Comparison of ENCODE assay signal across 8 cellular contexts in genomic region chr13:19862511-19863313, GRCh38. TPM values are rescaled to one million over a fixed set of nuclear protein-coding genes. Genes with fewer than 3 reads are reported as not detected.
A peak's percentile ranks its signal among the peaks of the same experiment; 100 is the strongest.
DNase-seq lines count a peak whose midpoint lies in the region; ATAC-seq, FAIRE-seq and TF ChIP-seq lines count a peak whose summit lies in the region.

No MANE protein-coding gene starts in this region.

- H3K9me3 Mint-ChIP-seq in chondrocyte (ENCODE audit: low read depth), result no peaks in the 10 kb centered on the region

- no peak for FAIRE-seq in HepG2 (lab: Jason Lieb, UNC)

- ATAC-seq in GM18858 (IDR thresholded peaks at IDR 0.05; ENCODE audit: unreplicated experiment), result peak; percentile 0
- ATAC-seq in HepG2, result peak; percentile 47

- no peaks in the 10 kb centered on the region for H3K27me3 ChIP-seq in A673 (replicated peaks; ENCODE audit: insufficient read depth, low read depth, low read length, poor library complexity)
- H3K27me3 ChIP-seq in HepG2 (ENCODE audit: control insufficient read depth in 1 of 2, insufficient read depth in 2 of 2, low read length in 2 of 2), result no peaks in the 10 kb centered on the region; a peak in 1 of 5 replicates

- TF ChIP-seq RAD21 in Ishikawa (IDR thresholded peaks at IDR 0.05; ENCODE audit: low read depth), result no peak
- no peak for TF ChIP-seq RAD21 in HepG2 (CRISPR knock-in tag; IDR thresholded peaks at IDR 0.05)

- H3K9me3 ChIP-seq in A673 (ENCODE audit: low read depth, low read length, poor library complexity, severe bottlenecking) (no peaks in the 10 kb centered on the region), HepG2 (ENCODE audit: low read length) (no peaks in the 10 kb centered on the region)

- H3K36me3 ChIP-seq in A673 (ENCODE audit: insufficient read depth, low read length, poor library complexity, severe bottlenecking) (no peaks in the 10 kb centered on the region), HepG2 (replicated peaks in 1 of 2; ENCODE audit: control insufficient read depth in 1 of 2, insufficient read depth in 2 of 2, low read length in 2 of 2) (no peaks in the 10 kb centered on the region; a peak in 2 of 5 replicates)

- peaks cover 26% of the 10 kb centered on the region for H3K79me2 ChIP-seq in HepG2 (ENCODE audit: insufficient read depth, low read length)

- BruUV-seq in A673 (replicated peaks; lab: Mats Ljungman, UMichigan) (no TSS peak), HepG2 (replicated peaks; lab: Mats Ljungman, UMichigan) (no TSS peak)

- H3K4me2 ChIP-seq in HepG2 (ENCODE audit: low read depth, low read length), result peak overlapping the region; percentile 76

- H3K4me1 ChIP-seq in A673 (ENCODE audit: insufficient read depth, low read length, poor library complexity, severe bottlenecking) (peaks cover 17% of the 10 kb centered on the region), HepG2 (ENCODE audit: insufficient read depth, low read length) (peaks cover 21% of the 10 kb centered on the region)

- peak overlapping the region; percentile 98 for H3K27ac Mint-ChIP-seq in chondrocyte (ENCODE audit: unreplicated experiment)

- DNase-seq in A673 (ENCODE audit: low spot score), result peak; percentile 43
- peak; percentile 7 to 18 for DNase-seq in activated CD4-positive, alpha-beta T cell treated with anti-CD3 and anti-CD28 coated beads for 24 hours (ENCODE audit: low read depth in 2 of 2)
- no peak for DNase-seq in chondrocyte (ENCODE audit: low spot score)
- DNase-seq in HepG2 (ENCODE audit: low spot score), result no peak
- DNase-seq in stimulated activated CD4-positive, alpha-beta T cell treated with anti-CD3 and anti-CD28 coated beads, Interleukin-2, amount 100 ng/mL, for 48 hours, result peak; percentile 31 to 41
- DNase-seq in NCI-H345 (lab: John Stamatoyannopoulos, UW), result no peak

- TF ChIP-seq CTCF in A673 (conservative IDR thresholded peaks at IDR 0.05; ENCODE audit: low read depth, low read length) (no peak), chondrocyte (IDR thresholded peaks at IDR 0.05) (no peak), HepG2 (CRISPR knock-in tag; IDR thresholded peaks at IDR 0.05) (no peak)

- peak overlapping the region; percentile 84 for H3K9ac ChIP-seq in HepG2 (ENCODE audit: insufficient read depth, low read depth, low read length)

- H3K4me3 ChIP-seq in A673 (ENCODE audit: low read depth, low read length, poor library complexity, severe bottlenecking) (peak overlapping the region; percentile 82), HepG2 (replicated peaks in 1 of 3; ENCODE audit: insufficient read depth in 1 of 3, low read depth in 2 of 3, low read length in 3 of 3) (peak overlapping the region; percentile 81 to 86 (median 82))

- no peaks in the 10 kb centered on the region for H3K27me3 Mint-ChIP-seq in chondrocyte (ENCODE audit: low read depth)

- TF ChIP-seq EP300 in Ishikawa (IDR thresholded peaks at IDR 0.05; ENCODE audit: borderline replicate concordance), result no peak
- no peak for TF ChIP-seq EP300 in HepG2 (IDR thresholded peaks at IDR 0.05; ENCODE audit: low read depth in 2 of 2, low read length in 2 of 2)
- TF ChIP-seq EP300 in HepG2 (CRISPR knock-in tag; IDR thresholded peaks at IDR 0.05; ENCODE audit: borderline replicate concordance), result no peak

- no peak for TF ChIP-seq POLR2A in HepG2 (IDR thresholded peaks at IDR 0.05; ENCODE audit: insufficient read depth in 1 of 2, low read depth in 2 of 2, low read length in 2 of 2)

- CTCF ChIA-PET in A673 (lab: Charles Lee) (no interaction called here), HepG2 (lab: Yijun Ruan, JAX; ENCODE audit: low intra/inter-chr PET ratio, low total read pairs) (no interaction called here)

- POLR2A ChIA-PET in A673 (lab: Charles Lee; ENCODE audit: low non-redundant PET), result interaction anchor here (0.7 kb wide), 1 partner anchor 22 kb away, joined by 10 read pairs; no protein-coding TSS in a partner anchor
- POLR2A ChIA-PET in HepG2 (lab: Yijun Ruan, JAX), result interaction anchor here (0.9 to 2.1 kb wide), 3 partner anchors 9 to 60 kb away, joined by 3 to 8 read pairs (median 4); no protein-coding TSS in a partner anchor

- H4K20me1 ChIP-seq in HepG2 (ENCODE audit: insufficient read depth, low read length), result peaks cover 5% of the 10 kb centered on the region; the same call in 1 of the 2 replicates

- intact Hi-C loops in A673 (cut with micrococcal nuclease; ENCODE audit: unreplicated experiment), result loop anchor here (2.0 to 10.0 kb wide), 3 partner anchors 80 to 228 kb away; partner anchors contain the start of genes MPHOSPH8, PSPC1 and ZMYM2
- intact Hi-C loops in HepG2 (cut with micrococcal nuclease; ENCODE audit: unreplicated experiment), result loop anchor here (2.0 to 5.0 kb wide), 2 partner anchors 80 to 100 kb away; partner anchors contain the start of gene PSPC1

- in situ Hi-C loops in HepG2 (cut with HindIII; ENCODE audit: extremely low pct_ligation_motif_present, low pct_unique_long_range_greater_than_20kb), result no loop called here

- no peaks in the 10 kb centered on the region for H3K36me3 Mint-ChIP-seq in chondrocyte (ENCODE audit: low read depth)

- peaks cover 28% of the 10 kb centered on the region for H3K4me1 Mint-ChIP-seq in chondrocyte (ENCODE audit: low read depth)

- 0% methylated on average over 17 of the region's 65 CpGs for WGBS in HepG2 (ENCODE audit: low lambda C conversion rate)

- peak overlapping the region; percentile 95 for H3K4me3 Mint-ChIP-seq in chondrocyte (ENCODE audit: unreplicated experiment)

- H3K27ac ChIP-seq in A673 (ENCODE audit: low read depth, low read length, poor library complexity, severe bottlenecking) (peak overlapping the region; percentile 95), HepG2 (ENCODE audit: extremely low read length, insufficient read depth, low read length) (peak overlapping the region; percentile 87)

- H2AFZ ChIP-seq in HepG2 (ENCODE audit: low read length), result no peak overlapping the region

TF ChIP-seq in Ishikawa, 13 proteins besides CTCF, POLR2A, EP300 and RAD21:
- TF ChIP-seq YY1 (IDR thresholded peaks at IDR 0.05; ENCODE audit: low read depth) (peak; percentile 49), CREB1 (IDR thresholded peaks at IDR 0.05; ENCODE audit: low read depth) (no peak)
- TF ChIP-seq, protein P1, sequence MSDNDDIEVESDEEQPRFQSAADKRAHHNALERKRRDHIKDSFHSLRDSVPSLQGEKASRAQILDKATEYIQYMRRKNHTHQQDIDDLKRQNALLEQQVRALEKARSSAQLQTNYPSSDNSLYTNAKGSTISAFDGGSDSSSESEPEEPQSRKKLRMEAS (IDR thresholded peaks at IDR 0.05), result peak; percentile 43; the same call in 1 of the 2 replicates
TF ChIP-seq in Ishikawa: peak in this region for 2.

TF ChIP-seq in HepG2, 621 proteins besides CTCF, POLR2A, EP300 and RAD21 (continues in another document):
- TF ChIP-seq NCOR1 (IDR thresholded peaks at IDR 0.05; ENCODE audit: borderline replicate concordance, low read length) (no peak), SP140L (CRISPR knock-in tag; IDR thresholded peaks at IDR 0.05; ENCODE audit: borderline replicate concordance) (no peak), ZFP37 (CRISPR knock-in tag; IDR thresholded peaks at IDR 0.05; ENCODE audit: borderline replicate concordance) (no peak), GPBP1L1 (CRISPR knock-in tag; IDR thresholded peaks at IDR 0.05) (no peak)
- TF ChIP-seq, protein P2, sequence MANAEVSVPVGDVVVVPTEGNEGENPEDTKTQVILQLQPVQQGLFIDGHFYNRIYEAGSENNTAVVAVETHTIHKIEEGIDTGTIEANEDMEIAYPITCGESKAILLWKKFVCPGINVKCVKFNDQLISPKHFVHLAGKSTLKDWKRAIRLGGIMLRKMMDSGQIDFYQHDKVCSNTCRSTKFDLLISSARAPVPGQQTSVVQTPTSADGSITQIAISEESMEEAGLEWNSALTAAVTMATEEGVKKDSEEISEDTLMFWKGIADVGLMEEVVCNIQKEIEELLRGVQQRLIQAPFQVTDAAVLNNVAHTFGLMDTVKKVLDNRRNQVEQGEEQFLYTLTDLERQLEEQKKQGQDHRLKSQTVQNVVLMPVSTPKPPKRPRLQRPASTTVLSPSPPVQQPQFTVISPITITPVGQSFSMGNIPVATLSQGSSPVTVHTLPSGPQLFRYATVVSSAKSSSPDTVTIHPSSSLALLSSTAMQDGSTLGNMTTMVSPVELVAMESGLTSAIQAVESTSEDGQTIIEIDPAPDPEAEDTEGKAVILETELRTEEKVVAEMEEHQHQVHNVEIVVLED (CRISPR knock-in tag; IDR thresholded peaks at IDR 0.05; ENCODE audit: borderline replicate concordance), result no peak

RNA-seq across cellular contexts. Expression of gene ZMYM5, which starts 0.7 kb away (rescaled TPM):
- total RNA-seq in A673 (2021), result 15.3 and 17.4 TPM in 2 replicates
- total RNA-seq in chondrocyte, result 13.3 to 15.8 TPM (median 14.0 TPM) in 3 replicates
- total RNA-seq in HepG2 (2016; rRNA removed; fragmentation: Illumina TruSeq; extraction: Trizol), result 9.4 and 9.8 TPM in 2 replicates
- total RNA-seq in HepG2 (2016; cell fraction: cytosol; rRNA removed; fragmentation: Illumina TruSeq; extraction: Trizol; ENCODE audit: low read depth), result 6.0 and 8.4 TPM in 2 replicates
- total RNA-seq in HepG2 (2016; cell fraction: insoluble cytoplasmic fraction; rRNA removed; fragmentation: Illumina TruSeq; extraction: Trizol), result 8.3 and 10.2 TPM in 2 replicates
- total RNA-seq in HepG2 (2016; cell fraction: membrane; rRNA removed; fragmentation: Illumina TruSeq; extraction: Trizol), result 6.7 and 9.6 TPM in 2 replicates
- total RNA-seq in HepG2 (2016; cell fraction: nucleus; rRNA removed; fragmentation: Illumina TruSeq; extraction: Trizol), result 9.7 and 10.0 TPM in 2 replicates
- 5.3 and 7.8 TPM in 2 replicates for polyA plus RNA-seq in HepG2 (2011; rRNA removed)
- polyA plus RNA-seq in HepG2 (2011; cell fraction: cytosol; rRNA removed), result 2.3 and 3.8 TPM in 2 replicates
- polyA plus RNA-seq in HepG2 (2011; cell fraction: nucleus; rRNA removed), result 3.1 and 3.7 TPM in 2 replicates
- polyA plus RNA-seq in HepG2 (2012), result 5.5 and 7.2 TPM in 2 replicates
- polyA plus RNA-seq in HepG2 (2016; cell fraction: cytosol; fragmentation: Illumina TruSeq; extraction: Trizol; ENCODE audit: low read depth), result 3.0 and 3.4 TPM in 2 replicates
- polyA plus RNA-seq in HepG2 (2016; cell fraction: insoluble cytoplasmic fraction; fragmentation: Illumina TruSeq; extraction: Trizol; ENCODE audit: low read depth), result 11.5 and 12.3 TPM in 2 replicates
- 4.1 and 4.3 TPM in 2 replicates for polyA plus RNA-seq in HepG2 (2016; cell fraction: membrane; fragmentation: Illumina TruSeq; extraction: Trizol; ENCODE audit: low read depth)
- 12.3 TPM in 2 replicates for polyA plus RNA-seq in HepG2 (2016; cell fraction: nucleus; fragmentation: Illumina TruSeq; extraction: Trizol; ENCODE audit: insufficient read depth, low read depth)
- 1.5 and 1.6 TPM in 2 replicates for polyA minus RNA-seq in HepG2 (2011; rRNA and poly(A)+ RNA removed; ENCODE audit: low replicate concordance)
- 3.1 and 3.5 TPM in 2 replicates for polyA minus RNA-seq in HepG2 (2011; cell fraction: cytosol; rRNA and poly(A)+ RNA removed)
- 13.1 and 17.5 TPM in 2 replicates for polyA minus RNA-seq in HepG2 (2011; cell fraction: nucleus; rRNA and poly(A)+ RNA removed)

Comparison
In these comparisons a context has a peak if more than half of its experiments do, and no peak if none do; other contexts are left out.
1. DNase-seq: peak in A673 (single experiment), activated CD4-positive, alpha-beta T cell treated with anti-CD3 and anti-CD28 coated beads for 24 hours (2 of 2) and stimulated activated CD4-positive, alpha-beta T cell treated with anti-CD3 and anti-CD28 coated beads, Interleukin-2, amount 100 ng/mL, for 48 hours (2 of 2); none in chondrocyte (single experiment), HepG2 (single experiment) and NCI-H345 (single experiment).